In genomic region chr3:63199606-63200005, GRCh38 we compare ENCODE assay signal across 1 cellular context.
TF ChIP-seq lines count a peak whose summit lies in the region.

No MANE protein-coding gene starts in this region.

TF ChIP-seq in GM23338, 12 proteins besides CTCF, POLR2A, EP300 and RAD21 (continued from another document):
- TF ChIP-seq REST (IDR thresholded peaks at IDR 0.05; ENCODE audit: unreplicated experiment) (no peak), POLR2AphosphoS5 (IDR thresholded peaks at IDR 0.05; ENCODE audit: low read depth) (no peak), ZNF331 (CRISPR knock-in tag; IDR thresholded peaks at IDR 0.05; ENCODE audit: low read depth) (no peak), ZNF114 (CRISPR knock-in tag; IDR thresholded peaks at IDR 0.05) (no peak), EZH2phosphoT487 (IDR thresholded peaks at IDR 0.05; ENCODE audit: unreplicated experiment) (no peak), JUNB (IDR thresholded peaks at IDR 0.05; ENCODE audit: unreplicated experiment) (no peak)
